Comparison of ENCODE assay signal across 8 cellular contexts in the genomic region with DNA sequence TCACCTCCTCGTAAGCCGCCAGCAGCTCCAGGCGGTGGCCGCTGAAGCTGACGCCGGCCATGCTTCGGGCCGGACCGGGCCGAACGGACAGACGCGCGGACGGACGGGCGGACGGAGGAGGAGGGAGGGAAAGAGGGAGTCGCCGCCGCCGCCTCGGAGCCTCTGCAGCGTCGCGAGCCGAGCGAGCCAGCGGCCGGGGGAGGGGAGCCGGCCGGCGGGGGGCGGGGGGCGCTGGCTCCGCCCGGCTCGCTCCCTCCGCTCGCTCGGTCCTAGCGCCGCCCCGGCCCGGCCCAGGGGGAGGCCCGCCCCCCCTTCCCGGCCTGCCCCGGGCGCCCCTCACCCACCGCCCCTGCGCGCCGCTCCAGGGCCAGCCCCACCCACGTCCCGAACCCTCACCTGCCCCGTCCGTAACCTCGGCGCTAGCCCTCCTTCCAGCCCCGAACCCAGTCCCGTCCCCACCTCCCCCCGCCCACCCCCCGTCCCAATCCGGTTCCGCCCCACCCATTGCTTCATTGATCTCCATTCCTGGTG. TPM values are rescaled to one million over a fixed set of nuclear protein-coding genes. Genes with fewer than 3 reads are reported as not detected.
A peak's percentile ranks its signal among the peaks of the same experiment; 100 is the strongest.
DNase-seq lines count a peak whose midpoint lies in the region; ATAC-seq, FAIRE-seq and TF ChIP-seq lines count a peak whose summit lies in the region.

DBN1 (minus strand) TSS at position 174 of the 531 bp plus-strand sequence; CDS start at position 61, 113 bp downstream.

- H2AFZ ChIP-seq in KMS-11 (ENCODE audit: low read depth) (peak within 1 kb of the TSS; percentile 41; the same call in 1 of the 2 replicates), neural progenitor cell (replicated peaks) (no peak within 1 kb of the TSS)

- H3K4me2 ChIP-seq in KMS-11 (peak within 1 kb of the TSS; percentile 68), neural progenitor cell (peak within 1 kb of the TSS; percentile 99)

- no peak within 1 kb of the TSS for H3K4me3 ChIP-seq in KMS-11 (IDR thresholded peaks at IDR 0.05; ENCODE audit: insufficient read depth, low read depth, low read length)
- peak within 1 kb of the TSS; percentile 100 for H3K4me3 ChIP-seq in neural progenitor cell

- DNase-seq in activated T-cell treated with anti-CD3 and anti-CD28 coated beads, Interleukin-2, amount 50 U/mL, for 24 hours = no peak
- DNase-seq in activated T-cell treated with anti-CD3 and anti-CD28 coated beads for 4 hours (no peak), frontal cortex (ENCODE audit: low spot score in 2 of 2) (peak; percentile 89 to 93), neural progenitor cell (ENCODE audit: low spot score) (peak; percentile 89)
- DNase-seq in activated CD8-positive, alpha-beta memory T cell treated with anti-CD3 and anti-CD28 coated beads, Interleukin-2, amount 50 U/mL, for 4 hours = peak; percentile 37

- peak within 1 kb of the TSS; percentile 82 for H3K27ac Mint-ChIP-seq in activated T-cell treated with anti-CD3 and anti-CD28 coated beads, Interleukin-2, amount 50 U/mL, for 24 hours
- H3K27ac Mint-ChIP-seq in neural progenitor cell = peak within 1 kb of the TSS; percentile 72

- H3K36me3 Mint-ChIP-seq in activated T-cell treated with anti-CD3 and anti-CD28 coated beads, Interleukin-2, amount 50 U/mL, for 24 hours (ENCODE audit: low read depth) = peaks cover 20% of the 10 kb centered on the region
- H3K36me3 Mint-ChIP-seq in neural progenitor cell = peaks cover 8% of the 10 kb centered on the region

- H3F3A ChIP-seq in neural progenitor cell (ENCODE audit: low read depth) = peaks cover 41% of the 10 kb centered on the region

- no peak for FAIRE-seq in frontal cortex (lab: Jason Lieb, UNC)

- no peaks in the 10 kb centered on the region for H3K9me3 ChIP-seq in neural progenitor cell (ENCODE audit: low read depth)

- H3K36me3 ChIP-seq in KMS-11 (ENCODE audit: insufficient read depth) = no peaks in the 10 kb centered on the region
- no peaks in the 10 kb centered on the region for H3K36me3 ChIP-seq in neural progenitor cell

- H3K4me3 Mint-ChIP-seq in activated T-cell treated with anti-CD3 and anti-CD28 coated beads, Interleukin-2, amount 50 U/mL, for 24 hours = peak within 1 kb of the TSS; percentile 78
- H3K4me3 Mint-ChIP-seq in neural progenitor cell = peak within 1 kb of the TSS; percentile 90

- TF ChIP-seq CTCF in KMS-11 (conservative IDR thresholded peaks at IDR 0.05; ENCODE audit: low read depth, low read length) (no peak), neural progenitor cell (IDR thresholded peaks at IDR 0.05) (no peak)

- H3K27me3 ChIP-seq in KMS-11 (ENCODE audit: insufficient read depth, low read depth) (no peaks in the 10 kb centered on the region), neural progenitor cell (no peaks in the 10 kb centered on the region)

- no peak within 1 kb of the TSS for H3K27ac ChIP-seq in KMS-11
- peak within 1 kb of the TSS; percentile 95 for H3K27ac ChIP-seq in neural progenitor cell

- peaks cover 54% of the 10 kb centered on the region for H3K4me1 Mint-ChIP-seq in activated T-cell treated with anti-CD3 and anti-CD28 coated beads, Interleukin-2, amount 50 U/mL, for 24 hours (ENCODE audit: low read depth)
- H3K4me1 Mint-ChIP-seq in neural progenitor cell = peaks cover 62% of the 10 kb centered on the region

- peaks cover 5% of the 10 kb centered on the region for H3K4me1 ChIP-seq in KMS-11 (ENCODE audit: low read depth, poor library complexity, severe bottlenecking)
- H3K4me1 ChIP-seq in neural progenitor cell = peaks cover 38% of the 10 kb centered on the region

- H4K20me1 ChIP-seq in KMS-11 (ENCODE audit: insufficient read depth) (no peaks in the 10 kb centered on the region), neural progenitor cell (ENCODE audit: low read depth) (peaks cover 45% of the 10 kb centered on the region)

- H3K79me2 ChIP-seq in KMS-11 (ENCODE audit: insufficient read depth, low read depth) = no peaks in the 10 kb centered on the region
- H3K79me2 ChIP-seq in neural progenitor cell (ENCODE audit: low read depth) = peaks cover 45% of the 10 kb centered on the region

- H3K9me3 Mint-ChIP-seq in activated T-cell treated with anti-CD3 and anti-CD28 coated beads, Interleukin-2, amount 50 U/mL, for 24 hours = no peaks in the 10 kb centered on the region
- H3K9me3 Mint-ChIP-seq in neural progenitor cell = no peaks in the 10 kb centered on the region

- H3K9ac ChIP-seq in KMS-11 (peak within 1 kb of the TSS; percentile 50; the same call in 1 of the 2 replicates), neural progenitor cell (peak within 1 kb of the TSS; percentile 93)

- no peak for ATAC-seq in HG03520 (IDR thresholded peaks at IDR 0.05; ENCODE audit: unreplicated experiment)
- ATAC-seq in HG03460 (IDR thresholded peaks at IDR 0.05; ENCODE audit: unreplicated experiment) = no peak

- peaks cover 5% of the 10 kb centered on the region for H3K27me3 Mint-ChIP-seq in activated T-cell treated with anti-CD3 and anti-CD28 coated beads, Interleukin-2, amount 50 U/mL, for 24 hours
- H3K27me3 Mint-ChIP-seq in neural progenitor cell (ENCODE audit: insufficient read depth, low read depth) = peaks cover 27% of the 10 kb centered on the region

RNA-seq across cellular contexts. Expression of gene DBN1, which starts in this region (rescaled TPM):
- 187 TPM for total RNA-seq in frontal cortex
- total RNA-seq in neural progenitor cell (ENCODE audit: low replicate concordance) = 113 and 338 TPM in 2 replicates

Comparison
In these comparisons a context has a peak if more than half of its experiments do, and no peak if none do; other contexts are left out.
1. DNase-seq: peak in activated CD8-positive, alpha-beta memory T cell treated with anti-CD3 and anti-CD28 coated beads, Interleukin-2, amount 50 U/mL, for 4 hours (single experiment), frontal cortex (2 of 2) and neural progenitor cell (single experiment); none in activated T-cell treated with anti-CD3 and anti-CD28 coated beads, Interleukin-2, amount 50 U/mL, for 24 hours (single experiment) and activated T-cell treated with anti-CD3 and anti-CD28 coated beads for 4 hours (single experiment).